9 cellular contexts compared by ENCODE assay signal in the genomic region with DNA sequence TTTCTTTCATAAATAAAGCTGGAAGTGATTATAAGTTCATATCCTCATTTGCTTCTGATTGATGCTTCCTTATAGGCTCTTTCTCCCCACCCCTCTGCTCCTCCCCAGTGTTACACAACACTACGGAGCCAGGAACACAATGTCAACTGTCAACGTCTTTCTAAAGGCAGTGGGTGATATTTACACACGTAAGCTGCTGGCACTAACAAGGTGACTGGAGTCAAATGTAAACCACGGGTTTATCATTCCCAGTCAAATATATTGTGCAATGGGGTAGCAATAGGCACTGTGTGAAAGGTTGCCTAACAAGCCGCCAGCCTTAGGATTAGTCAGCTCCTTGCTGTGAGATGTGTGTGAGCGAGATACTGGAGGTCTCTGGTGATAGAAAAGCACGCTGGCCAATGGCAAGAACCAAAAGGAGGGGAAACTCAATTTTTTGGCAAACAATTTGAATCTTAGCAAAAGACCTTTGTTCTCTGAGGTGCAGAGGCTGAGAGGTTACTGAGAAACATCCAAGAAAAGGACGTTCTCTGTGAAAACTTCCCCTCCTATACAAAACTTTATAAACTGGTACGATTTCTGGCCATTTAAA. TPM values are rescaled to one million over a fixed set of nuclear protein-coding genes. Genes with fewer than 3 reads are reported as not detected.
A peak's percentile ranks its signal among the peaks of the same experiment; 100 is the strongest.
DNase-seq lines count a peak whose midpoint lies in the region; ATAC-seq and TF ChIP-seq lines count a peak whose summit lies in the region.
"Had no signal": no experiment of that assay in that cellular context is flagged by ENCODE, and none has a peak within 500 bp of the region (broad histone marks: within the 10 kb centered on the region; RNA-seq: fewer than 3 reads in every experiment).

No MANE protein-coding gene starts in this region.

- H3K4me3 ChIP-seq in OCI-LY7 (ENCODE audit: low read depth, low read length, poor library complexity, severe bottlenecking), result no peak overlapping the region
- H3K4me3 ChIP-seq: cardiac muscle cell had no signal

- no peaks in the 10 kb centered on the region for H3K36me3 Mint-ChIP-seq in progenitor cell of endocrine pancreas (ENCODE audit: insufficient read depth)
- H3K36me3 Mint-ChIP-seq in activated T-helper 1 cell treated with anti-CD3 and anti-CD28 coated beads, Interleukin-12 subunit alpha, Interleukin-12 subunit beta, Interleukin-2, Interleukin-4 antibody, amounts not matched to agents 30 ng/mL and 10 ng/mL and 1 ng/mL, durations not matched to agents 14 hours and 24 hours and 36 hours (ENCODE audit: low read depth), result no peaks in the 10 kb centered on the region

- H3K4me3 Mint-ChIP-seq in progenitor cell of endocrine pancreas (ENCODE audit: low read depth), result peak overlapping the region; percentile 31
- H3K4me3 Mint-ChIP-seq in activated T-helper 1 cell treated with anti-CD3 and anti-CD28 coated beads, Interleukin-12 subunit alpha, Interleukin-12 subunit beta, Interleukin-2, Interleukin-4 antibody, amounts not matched to agents 30 ng/mL and 10 ng/mL and 1 ng/mL, durations not matched to agents 14 hours and 24 hours and 36 hours, result no peak overlapping the region

- no peaks in the 10 kb centered on the region for H3K9me2 ChIP-seq in OCI-LY7 (ENCODE audit: insufficient read depth, low read length)

- H3K36me3 ChIP-seq in OCI-LY7 (ENCODE audit: insufficient read depth, low read length), result no peaks in the 10 kb centered on the region
- H3K36me3 ChIP-seq: cardiac muscle cell had no signal

- H3K4me1 ChIP-seq in OCI-LY7 (ENCODE audit: insufficient read depth, low read length, poor library complexity, severe bottlenecking), result no peaks in the 10 kb centered on the region

- DNase-seq in AG08395 (ENCODE audit: low spot score), result peak; percentile 96
- peak; percentile 96 for DNase-seq in HPDE6-E6E7 (ENCODE audit: extremely low spot score)
- DNase-seq in SW480 (ENCODE audit: low spot score), result peak; percentile 91
- peak; percentile 11 for DNase-seq in globus pallidus (ENCODE audit: low spot score)
- DNase-seq in progenitor cell of endocrine pancreas (ENCODE audit: low spot score, unreplicated experiment), result no peak
- no peak for DNase-seq in activated T-helper 1 cell treated with anti-CD3 and anti-CD28 coated beads, Interleukin-12 subunit alpha, Interleukin-12 subunit beta, Interleukin-2, Interleukin-4 antibody, amounts not matched to agents 30 ng/mL and 10 ng/mL and 1 ng/mL, durations not matched to agents 14 hours and 24 hours and 36 hours (ENCODE audit: low spot score)
- DNase-seq in OCI-LY7 (ENCODE audit: low spot score), result no peak

- no peak overlapping the region for H3K4me2 ChIP-seq in OCI-LY7 (ENCODE audit: low read length)

- H3K27ac ChIP-seq in OCI-LY7 (ENCODE audit: low read depth, low read length, poor library complexity, severe bottlenecking), result no peak overlapping the region

- ATAC-seq in HG03135 (IDR thresholded peaks at IDR 0.05; ENCODE audit: unreplicated experiment), result no peak

- H3K27ac Mint-ChIP-seq in progenitor cell of endocrine pancreas, result peak overlapping the region; percentile 90
- H3K27ac Mint-ChIP-seq in activated T-helper 1 cell treated with anti-CD3 and anti-CD28 coated beads, Interleukin-12 subunit alpha, Interleukin-12 subunit beta, Interleukin-2, Interleukin-4 antibody, amounts not matched to agents 30 ng/mL and 10 ng/mL and 1 ng/mL, durations not matched to agents 14 hours and 24 hours and 36 hours, result no peak overlapping the region

- H4K20me1 ChIP-seq in OCI-LY7 (ENCODE audit: insufficient read depth, low read length), result no peaks in the 10 kb centered on the region

- CTCF ChIA-PET in OCI-LY7 (lab: Charles Lee; ENCODE audit: unreplicated experiment), result no interaction called here

- H3K4me1 Mint-ChIP-seq in progenitor cell of endocrine pancreas (ENCODE audit: low read depth), result peaks cover 10% of the 10 kb centered on the region
- no peaks in the 10 kb centered on the region for H3K4me1 Mint-ChIP-seq in activated T-helper 1 cell treated with anti-CD3 and anti-CD28 coated beads, Interleukin-12 subunit alpha, Interleukin-12 subunit beta, Interleukin-2, Interleukin-4 antibody, amounts not matched to agents 30 ng/mL and 10 ng/mL and 1 ng/mL, durations not matched to agents 14 hours and 24 hours and 36 hours (ENCODE audit: low read depth)

- no peak overlapping the region for H2AFZ ChIP-seq in OCI-LY7 (ENCODE audit: low read length)

- intact Hi-C loops in activated T-helper 1 cell treated with anti-CD3 and anti-CD28 coated beads, Interleukin-12 subunit alpha, Interleukin-12 subunit beta, Interleukin-2, Interleukin-4 antibody, amounts not matched to agents 30 ng/mL and 10 ng/mL and 1 ng/mL, durations not matched to agents 14 hours and 24 hours and 36 hours (cut with micrococcal nuclease), result no loop called here
- intact Hi-C loops in OCI-LY7 (cut with micrococcal nuclease; ENCODE audit: unreplicated experiment), result no loop called here

- H3K27me3 Mint-ChIP-seq in progenitor cell of endocrine pancreas, result no peaks in the 10 kb centered on the region
- peaks cover 11% of the 10 kb centered on the region for H3K27me3 Mint-ChIP-seq in activated T-helper 1 cell treated with anti-CD3 and anti-CD28 coated beads, Interleukin-12 subunit alpha, Interleukin-12 subunit beta, Interleukin-2, Interleukin-4 antibody, amounts not matched to agents 30 ng/mL and 10 ng/mL and 1 ng/mL, durations not matched to agents 14 hours and 24 hours and 36 hours (ENCODE audit: insufficient read depth)

- no peak for TF ChIP-seq CTCF in progenitor cell of endocrine pancreas (IDR thresholded peaks at IDR 0.05; ENCODE audit: unreplicated experiment)
- no peak for TF ChIP-seq CTCF in OCI-LY7 (conservative IDR thresholded peaks at IDR 0.05; ENCODE audit: low read length)

- H3K79me2 ChIP-seq in OCI-LY7 (ENCODE audit: insufficient read depth, low read depth, low read length), result no peaks in the 10 kb centered on the region

- no TSS peak for BruUV-seq in OCI-LY7 (replicated peaks; lab: Mats Ljungman, UMichigan)

- no peaks in the 10 kb centered on the region for H3K9me3 Mint-ChIP-seq in progenitor cell of endocrine pancreas (ENCODE audit: low read depth)
- H3K9me3 Mint-ChIP-seq in activated T-helper 1 cell treated with anti-CD3 and anti-CD28 coated beads, Interleukin-12 subunit alpha, Interleukin-12 subunit beta, Interleukin-2, Interleukin-4 antibody, amounts not matched to agents 30 ng/mL and 10 ng/mL and 1 ng/mL, durations not matched to agents 14 hours and 24 hours and 36 hours, result no peaks in the 10 kb centered on the region

- H3K9me3 ChIP-seq in OCI-LY7 (ENCODE audit: low read length), result no peaks in the 10 kb centered on the region

- POLR2A ChIA-PET in OCI-LY7 (lab: Charles Lee), result interaction anchor here (1.4 kb wide), 1 partner anchor 12 kb away, joined by 4 read pairs; no protein-coding TSS in a partner anchor

RNA-seq across cellular contexts. Expression of a gene that starts 22.1 kb away (rescaled TPM):
- 154 and 163 TPM in 2 replicates for total RNA-seq in progenitor cell of endocrine pancreas
- 118 and 127 TPM in 2 replicates for total RNA-seq in activated T-helper 1 cell treated with anti-CD3 and anti-CD28 coated beads, Interleukin-12 subunit alpha, Interleukin-12 subunit beta, Interleukin-2, Interleukin-4 antibody, amounts not matched to agents 30 ng/mL and 10 ng/mL and 1 ng/mL, durations not matched to agents 14 hours and 24 hours and 36 hours
- 90.3 and 119 TPM in 2 replicates for total RNA-seq in OCI-LY7 (2014; rRNA removed; shearing (Covaris generic))
- 126 and 127 TPM in 2 replicates for total RNA-seq in OCI-LY7 (2022)

Comparison
In these comparisons a context has a peak if more than half of its experiments do, and no peak if none do; other contexts are left out.
1. DNase-seq: peak in AG08395 (single experiment), HPDE6-E6E7 (single experiment), SW480 (single experiment) and globus pallidus (single experiment); none in progenitor cell of endocrine pancreas (single experiment), activated T-helper 1 cell treated with anti-CD3 and anti-CD28 coated beads, Interleukin-12 subunit alpha, Interleukin-12 subunit beta, Interleukin-2, Interleukin-4 antibody, amounts not matched to agents 30 ng/mL and 10 ng/mL and 1 ng/mL, durations not matched to agents 14 hours and 24 hours and 36 hours (single experiment) and OCI-LY7 (single experiment).